In genomic region chr9:3241290-3241689, GRCh38 we compare ENCODE assay signal across 8 cellular contexts.
DNase-seq lines count a peak whose midpoint lies in the region; ATAC-seq and TF ChIP-seq lines count a peak whose summit lies in the region.
"Had no signal": no experiment of that assay in that cellular context is flagged by ENCODE, and none has a peak within 500 bp of the region (broad histone marks: within the 10 kb centered on the region; RNA-seq: fewer than 3 reads in every experiment).

No MANE protein-coding gene starts in this region.

- H3K4me1 Mint-ChIP-seq in brain, result peaks cover 23% of the 10 kb centered on the region
- H3K4me1 Mint-ChIP-seq in stimulated activated naive B cell treated with anti-CD40 and anti-IgM and Interleukin-4, amounts not matched to agents 10 μg/mL and 1 μg/mL and 100 μg/mL, for 72 hours, result peaks cover 6 to 10% of the 10 kb centered on the region in 2 donors

- H3K36me3 Mint-ChIP-seq in brain, result peaks cover 35% of the 10 kb centered on the region
- peaks cover 9 to 17% of the 10 kb centered on the region in 2 donors for H3K36me3 Mint-ChIP-seq in stimulated activated naive B cell treated with anti-CD40 and anti-IgM and Interleukin-4, amounts not matched to agents 10 μg/mL and 1 μg/mL and 100 μg/mL, for 72 hours

- ATAC-seq in stimulated activated naive B cell treated with anti-CD40 and anti-IgM and Interleukin-4, amounts not matched to agents 10 μg/mL and 1 μg/mL and 100 μg/mL, for 72 hours (replicated peaks), result no peak
- ATAC-seq in HG03469 (IDR thresholded peaks at IDR 0.05; ENCODE audit: unreplicated experiment), result no peak

- H3K27ac Mint-ChIP-seq in brain, result peak overlapping the region in 3 of 5 experiments; percentile 7 to 81 (median 51)
- H3K27ac Mint-ChIP-seq in stimulated activated naive B cell treated with anti-CD40 and anti-IgM and Interleukin-4, amounts not matched to agents 10 μg/mL and 1 μg/mL and 100 μg/mL, for 72 hours, result peak overlapping the region; percentile 5

- peak overlapping the region in 1 of 5 experiments; percentile 27 for H3K4me3 Mint-ChIP-seq in brain
- H3K4me3 Mint-ChIP-seq in stimulated activated naive B cell treated with anti-CD40 and anti-IgM and Interleukin-4, amounts not matched to agents 10 μg/mL and 1 μg/mL and 100 μg/mL, for 72 hours, result no peak overlapping the region
- H3K4me3 Mint-ChIP-seq: CD4-positive, alpha-beta memory T cell had no signal

- H3K27me3 Mint-ChIP-seq in brain, result no peaks in the 10 kb centered on the region
- no peaks in the 10 kb centered on the region for H3K27me3 Mint-ChIP-seq in stimulated activated naive B cell treated with anti-CD40 and anti-IgM and Interleukin-4, amounts not matched to agents 10 μg/mL and 1 μg/mL and 100 μg/mL, for 72 hours
- H3K27me3 Mint-ChIP-seq: CD4-positive, alpha-beta memory T cell had no signal

- peak; percentile 21 for DNase-seq in M059J (ENCODE audit: low read depth)
- peak; percentile 9 for DNase-seq in left kidney (ENCODE audit: low read depth, low spot score)
- no peak for DNase-seq in stimulated activated naive B cell treated with anti-CD40 and anti-IgM and Interleukin-4, amounts not matched to agents 10 μg/mL and 1 μg/mL and 100 μg/mL, for 72 hours
- DNase-seq in activated T-cell treated with anti-CD3 and anti-CD28 coated beads, Interleukin-2, amount 50 U/mL, for 48 hours, result no peak
- no peak for DNase-seq in SK-N-DZ (ENCODE audit: low spot score)

- no peak for TF ChIP-seq CTCF in brain (conservative IDR thresholded peaks at IDR 0.05)

- no peaks in the 10 kb centered on the region for H3K9me3 Mint-ChIP-seq in brain
- no peaks in the 10 kb centered on the region for H3K9me3 Mint-ChIP-seq in stimulated activated naive B cell treated with anti-CD40 and anti-IgM and Interleukin-4, amounts not matched to agents 10 μg/mL and 1 μg/mL and 100 μg/mL, for 72 hours

Comparison
In these comparisons a context has a peak if more than half of its experiments do, and no peak if none do; other contexts are left out.
1. DNase-seq: peak in M059J (single experiment) and left kidney (single experiment); none in stimulated activated naive B cell treated with anti-CD40 and anti-IgM and Interleukin-4, amounts not matched to agents 10 μg/mL and 1 μg/mL and 100 μg/mL, for 72 hours (single experiment), activated T-cell treated with anti-CD3 and anti-CD28 coated beads, Interleukin-2, amount 50 U/mL, for 48 hours (0 of 2) and SK-N-DZ (single experiment).